ENCODE assay signal across 1 cellular context in the genomic region with DNA sequence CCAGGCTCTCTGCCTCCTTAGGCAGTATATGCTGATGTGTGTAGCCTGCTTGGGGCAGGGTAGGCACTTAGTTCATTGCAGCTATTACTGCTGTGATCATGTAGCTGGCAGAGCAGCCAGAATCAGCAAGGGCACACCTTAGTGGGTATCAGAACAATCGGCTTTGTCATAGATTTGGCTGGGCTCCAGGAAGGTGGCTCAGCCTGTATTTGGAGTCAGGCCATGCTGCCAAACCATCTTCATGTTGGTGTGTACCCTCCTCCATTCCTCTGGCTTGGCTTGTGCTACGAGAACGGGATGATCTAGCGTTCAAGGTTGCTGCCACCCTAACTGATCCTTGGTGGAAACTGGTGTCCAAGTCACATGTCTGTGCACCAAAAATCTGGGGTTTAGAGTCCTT.
TF ChIP-seq lines count a peak whose summit lies in the region.

No MANE protein-coding gene starts in this region.

TF ChIP-seq in HCT116, 20 proteins besides CTCF, POLR2A, EP300 and RAD21:
- no peak for TF ChIP-seq EZH2phosphoT487 (IDR thresholded peaks at IDR 0.05; ENCODE audit: borderline replicate concordance)
- no peak for TF ChIP-seq EZH2 (IDR thresholded peaks at IDR 0.05)
- TF ChIP-seq ZFX (IDR thresholded peaks at IDR 0.05) = no peak
- no peak for TF ChIP-seq JUND (IDR thresholded peaks at IDR 0.05)
- no peak for TF ChIP-seq REST (IDR thresholded peaks at IDR 0.05; ENCODE audit: low read depth)
- TF ChIP-seq, protein P1, sequence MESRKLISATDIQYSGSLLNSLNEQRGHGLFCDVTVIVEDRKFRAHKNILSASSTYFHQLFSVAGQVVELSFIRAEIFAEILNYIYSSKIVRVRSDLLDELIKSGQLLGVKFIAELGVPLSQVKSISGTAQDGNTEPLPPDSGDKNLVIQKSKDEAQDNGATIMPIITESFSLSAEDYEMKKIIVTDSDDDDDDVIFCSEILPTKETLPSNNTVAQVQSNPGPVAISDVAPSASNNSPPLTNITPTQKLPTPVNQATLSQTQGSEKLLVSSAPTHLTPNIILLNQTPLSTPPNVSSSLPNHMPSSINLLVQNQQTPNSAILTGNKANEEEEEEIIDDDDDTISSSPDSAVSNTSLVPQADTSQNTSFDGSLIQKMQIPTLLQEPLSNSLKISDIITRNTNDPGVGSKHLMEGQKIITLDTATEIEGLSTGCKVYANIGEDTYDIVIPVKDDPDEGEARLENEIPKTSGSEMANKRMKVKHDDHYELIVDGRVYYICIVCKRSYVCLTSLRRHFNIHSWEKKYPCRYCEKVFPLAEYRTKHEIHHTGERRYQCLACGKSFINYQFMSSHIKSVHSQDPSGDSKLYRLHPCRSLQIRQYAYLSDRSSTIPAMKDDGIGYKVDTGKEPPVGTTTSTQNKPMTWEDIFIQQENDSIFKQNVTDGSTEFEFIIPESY (IDR thresholded peaks at IDR 0.05; ENCODE audit: extremely low read depth, insufficient replicate concordance, low read length) = no peak
- no peak for TF ChIP-seq ELF1 (IDR thresholded peaks at IDR 0.05; ENCODE audit: borderline replicate concordance, low read depth)
- no peak for TF ChIP-seq TCF7L2 (IDR thresholded peaks at IDR 0.05; ENCODE audit: borderline replicate concordance, extremely low read depth, insufficient read depth, insufficient read length)
- TF ChIP-seq SRF (IDR thresholded peaks at IDR 0.05; ENCODE audit: low read depth) = no peak
- TF ChIP-seq POLR2AphosphoS5 (IDR thresholded peaks at IDR 0.05; ENCODE audit: low read depth, low read length) = no peak
- TF ChIP-seq YY1 (IDR thresholded peaks at IDR 0.05; ENCODE audit: extremely low read depth, insufficient replicate concordance, low read depth, low read length) = no peak
- no peak for TF ChIP-seq EGR1 (IDR thresholded peaks at IDR 0.05; ENCODE audit: low read depth)
- TF ChIP-seq, protein P2, sequence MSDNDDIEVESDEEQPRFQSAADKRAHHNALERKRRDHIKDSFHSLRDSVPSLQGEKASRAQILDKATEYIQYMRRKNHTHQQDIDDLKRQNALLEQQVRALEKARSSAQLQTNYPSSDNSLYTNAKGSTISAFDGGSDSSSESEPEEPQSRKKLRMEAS (IDR thresholded peaks at IDR 0.05) = no peak
